Comparison of ENCODE assay signal across 20 cellular contexts in genomic region chr6:51494342-51494741, GRCh38.
DNase-seq lines count a peak whose midpoint lies in the region; ATAC-seq and TF ChIP-seq lines count a peak whose summit lies in the region.
"Had no signal": no experiment of that assay in that cellular context is flagged by ENCODE, and none has a peak within 500 bp of the region (broad histone marks: within the 10 kb centered on the region; RNA-seq: fewer than 3 reads in every experiment).

No MANE protein-coding gene starts in this region.

- H3K36me3 Mint-ChIP-seq in progenitor cell of endocrine pancreas (ENCODE audit: insufficient read depth): no peaks in the 10 kb centered on the region
- no peaks in the 10 kb centered on the region for H3K36me3 Mint-ChIP-seq in activated CD4-positive, alpha-beta T cell treated with anti-CD3 and anti-CD28 coated beads, Interleukin-2, amount 10 ng/mL, durations not matched to agents 7 days and 5 days (ENCODE audit: low read depth)
- H3K36me3 Mint-ChIP-seq: activated naive CD4-positive, alpha-beta T cell treated with anti-CD3 and anti-CD28 coated beads, Interleukin-2, amount 50 U/mL, for 24 hours; mesothelial cell of epicardium had no signal

- H3K36me3 ChIP-seq in RWPE2 (ENCODE audit: low read depth) (no peaks in the 10 kb centered on the region), esophagus squamous epithelium (no peaks in the 10 kb centered on the region)
- H3K36me3 ChIP-seq: BLaER1 treated with 17β-estradiol and CSF1 and Interleukin-3, amounts not matched to agents 10 nM and 100 nM; colonic mucosa; SJSA1; vagina had no signal

- no peak overlapping the region for H3K4me3 Mint-ChIP-seq in progenitor cell of endocrine pancreas (ENCODE audit: low read depth)
- H3K4me3 Mint-ChIP-seq in activated CD4-positive, alpha-beta T cell treated with anti-CD3 and anti-CD28 coated beads, Interleukin-2, amount 10 ng/mL, durations not matched to agents 7 days and 5 days: no peak overlapping the region
- H3K4me3 Mint-ChIP-seq: activated naive CD4-positive, alpha-beta T cell treated with anti-CD3 and anti-CD28 coated beads, Interleukin-2, amount 50 U/mL, for 24 hours; mesothelial cell of epicardium; nephron had no signal

- DNase-seq in NCI-H82 (lab: John Stamatoyannopoulos, UW): peak; percentile 17
- DNase-seq in NCI-H82 treated with DMSO at 0.1 percent for 48 hours (lab: John Stamatoyannopoulos, UW; ENCODE audit: unreplicated experiment): no peak
- no peak for DNase-seq in RWPE2 (ENCODE audit: low spot score)
- no peak for DNase-seq in esophagus squamous epithelium (lab: John Stamatoyannopoulos, UW)
- DNase-seq in progenitor cell of endocrine pancreas (ENCODE audit: low spot score, unreplicated experiment): no peak
- DNase-seq in activated CD4-positive, alpha-beta T cell treated with anti-CD3 and anti-CD28 coated beads, Interleukin-2, amount 10 ng/mL, durations not matched to agents 7 days and 5 days: no peak
- DNase-seq: activated CD4-positive, CD25-positive, alpha-beta regulatory T cell; activated T-cell treated with anti-CD3 and anti-CD28 coated beads, Interleukin-2, amount 50 U/mL, for 48 hours; colonic mucosa; NCI-H1417 treated with DMSO at 0.1 percent for 48 hours; NCI-H526 treated with DMSO at 0.1 percent for 48 hours; OCI-M1 had no signal

- CTCF ChIA-PET in activated CD4-positive, alpha-beta T cell treated with anti-CD3 and anti-CD28 coated beads, Interleukin-2, amount 10 ng/mL, durations not matched to agents 7 days and 5 days (lab: Charles Lee): no interaction called here

- H3K27ac Mint-ChIP-seq in progenitor cell of endocrine pancreas: no peak overlapping the region
- no peak overlapping the region for H3K27ac Mint-ChIP-seq in activated CD4-positive, alpha-beta T cell treated with anti-CD3 and anti-CD28 coated beads, Interleukin-2, amount 10 ng/mL, durations not matched to agents 7 days and 5 days
- H3K27ac Mint-ChIP-seq: activated naive CD4-positive, alpha-beta T cell treated with anti-CD3 and anti-CD28 coated beads, Interleukin-2, amount 50 U/mL, for 24 hours; mesothelial cell of epicardium had no signal

- H3K27me3 ChIP-seq in RWPE2 (ENCODE audit: insufficient read depth, poor library complexity, severe bottlenecking) (no peaks in the 10 kb centered on the region), esophagus squamous epithelium (no peaks in the 10 kb centered on the region)
- H3K27me3 ChIP-seq: BLaER1 treated with 17β-estradiol and CSF1 and Interleukin-3, amounts not matched to agents 10 nM and 100 nM; colonic mucosa; SJSA1; vagina had no signal

- POLR2A ChIA-PET in activated CD4-positive, alpha-beta T cell treated with anti-CD3 and anti-CD28 coated beads, Interleukin-2, amount 10 ng/mL, durations not matched to agents 7 days and 5 days (lab: Charles Lee): no interaction called here

- no peaks in the 10 kb centered on the region for H3K27me3 Mint-ChIP-seq in progenitor cell of endocrine pancreas
- H3K27me3 Mint-ChIP-seq in activated CD4-positive, alpha-beta T cell treated with anti-CD3 and anti-CD28 coated beads, Interleukin-2, amount 10 ng/mL, durations not matched to agents 7 days and 5 days: no peaks in the 10 kb centered on the region
- H3K27me3 Mint-ChIP-seq: activated naive CD4-positive, alpha-beta T cell treated with anti-CD3 and anti-CD28 coated beads, Interleukin-2, amount 50 U/mL, for 24 hours had no signal

- H3K27ac ChIP-seq in RWPE2 (ENCODE audit: poor library complexity, severe bottlenecking) (no peak overlapping the region), esophagus squamous epithelium (peak overlapping the region in 2 of 4 donors; percentile 12 to 47)
- H3K27ac ChIP-seq: BLaER1 treated with 17β-estradiol and CSF1 and Interleukin-3, amounts not matched to agents 10 nM and 100 nM; colonic mucosa; SJSA1; vagina had no signal

- H3K4me3 ChIP-seq in RWPE2 (ENCODE audit: severe bottlenecking): no peak overlapping the region
- H3K4me3 ChIP-seq in esophagus squamous epithelium: no peak overlapping the region
- H3K4me3 ChIP-seq: BLaER1 treated with 17β-estradiol and CSF1 and Interleukin-3, amounts not matched to agents 10 nM and 100 nM; colonic mucosa; SJSA1; vagina had no signal

- TF ChIP-seq POLR2A in esophagus squamous epithelium (IDR thresholded peaks at IDR 0.05): no peak

- 36 to 56% methylated on average over 4 to 5 of the region's 5 CpGs for WGBS in esophagus squamous epithelium, 2 donors

- peak; percentile 14 for TF ChIP-seq CTCF in RWPE2 (IDR thresholded peaks at IDR 0.05; ENCODE audit: poor library complexity, severe bottlenecking)
- peak in 5 of 6 experiments; percentile 11 to 75 (median 52) for TF ChIP-seq CTCF in esophagus squamous epithelium (IDR thresholded peaks at IDR 0.05)
- TF ChIP-seq CTCF in progenitor cell of endocrine pancreas (IDR thresholded peaks at IDR 0.05; ENCODE audit: unreplicated experiment): peak; percentile 38

- no peaks in the 10 kb centered on the region for H3K9me3 ChIP-seq in RWPE2 (ENCODE audit: severe bottlenecking)
- no peaks in the 10 kb centered on the region for H3K9me3 ChIP-seq in esophagus squamous epithelium
- H3K9me3 ChIP-seq: BLaER1 treated with 17β-estradiol and CSF1 and Interleukin-3, amounts not matched to agents 10 nM and 100 nM; colonic mucosa; SJSA1; vagina had no signal

- H3K9me3 Mint-ChIP-seq in progenitor cell of endocrine pancreas (ENCODE audit: low read depth): no peaks in the 10 kb centered on the region
- no peaks in the 10 kb centered on the region for H3K9me3 Mint-ChIP-seq in activated CD4-positive, alpha-beta T cell treated with anti-CD3 and anti-CD28 coated beads, Interleukin-2, amount 10 ng/mL, durations not matched to agents 7 days and 5 days
- H3K9me3 Mint-ChIP-seq: activated naive CD4-positive, alpha-beta T cell treated with anti-CD3 and anti-CD28 coated beads, Interleukin-2, amount 50 U/mL, for 24 hours; mesothelial cell of epicardium; nephron had no signal

- no peaks in the 10 kb centered on the region for H3K4me1 ChIP-seq in RWPE2 (ENCODE audit: insufficient read depth, poor library complexity, severe bottlenecking)
- peaks cover 0 to 27% (median 0%) of the 10 kb centered on the region in 3 donors for H3K4me1 ChIP-seq in esophagus squamous epithelium
- H3K4me1 ChIP-seq: colonic mucosa, SJSA1, vagina had no signal

- peaks cover 19% of the 10 kb centered on the region for H3K4me1 Mint-ChIP-seq in progenitor cell of endocrine pancreas (ENCODE audit: low read depth)
- no peaks in the 10 kb centered on the region for H3K4me1 Mint-ChIP-seq in activated CD4-positive, alpha-beta T cell treated with anti-CD3 and anti-CD28 coated beads, Interleukin-2, amount 10 ng/mL, durations not matched to agents 7 days and 5 days
- H3K4me1 Mint-ChIP-seq: activated naive CD4-positive, alpha-beta T cell treated with anti-CD3 and anti-CD28 coated beads, Interleukin-2, amount 50 U/mL, for 24 hours had no signal

- ATAC-seq in RWPE2 (ENCODE audit: low read depth): no peak; the same call in 2 of the 3 replicates
- no peak for ATAC-seq in HG03280 (IDR thresholded peaks at IDR 0.05; ENCODE audit: unreplicated experiment)
- no peak for ATAC-seq in GM18870 (IDR thresholded peaks at IDR 0.05; ENCODE audit: unreplicated experiment)

- intact Hi-C loops in esophagus squamous epithelium (cut with DNase I): no loop called here
